ENCODE assay signal across 10 cellular contexts in the genomic region with DNA sequence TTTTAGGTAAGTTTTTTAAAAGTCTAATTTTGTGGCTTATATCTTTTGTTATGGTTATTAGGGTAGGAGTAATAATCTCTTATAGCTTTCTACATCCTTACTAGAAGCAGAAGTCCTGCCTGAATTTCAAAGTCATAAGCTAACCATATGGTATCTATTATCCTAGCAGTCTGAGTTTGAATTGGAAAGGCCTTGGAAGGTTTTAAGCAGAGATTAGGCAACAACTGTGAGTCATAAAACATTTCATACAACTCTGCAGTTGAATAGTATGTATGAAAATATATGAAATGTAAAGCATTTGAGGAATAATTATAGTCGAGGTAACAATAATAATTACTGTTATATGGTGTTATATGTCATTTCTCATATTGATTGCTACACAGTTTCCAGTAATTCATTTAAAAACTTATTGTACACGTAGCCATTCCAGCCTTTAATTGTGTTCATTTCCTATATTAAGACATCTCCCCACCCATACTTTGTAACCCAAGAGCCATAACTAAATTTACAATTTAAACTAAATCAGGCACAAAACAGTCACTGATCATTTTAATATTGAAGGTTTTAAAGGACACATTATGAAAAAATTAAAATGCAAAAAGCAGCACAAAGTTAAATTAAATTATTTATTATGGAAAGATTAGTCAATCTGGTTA.
DNase-seq lines count a peak whose midpoint lies in the region; ATAC-seq and TF ChIP-seq lines count a peak whose summit lies in the region.
"Had no signal": no experiment of that assay in that cellular context is flagged by ENCODE, and none has a peak within 500 bp of the region (broad histone marks: within the 10 kb centered on the region; RNA-seq: fewer than 3 reads in every experiment).

No MANE protein-coding gene starts in this region.

- H3K27ac ChIP-seq in colonic mucosa, result no peak overlapping the region

- H3K4me3 Mint-ChIP-seq in activated naive CD4-positive, alpha-beta T cell treated with anti-CD3 and anti-CD28 coated beads, Interleukin-2, amount 10 ng/mL, durations not matched to agents 7 days and 5 days, result no peak overlapping the region

- no peaks in the 10 kb centered on the region for H3K4me1 Mint-ChIP-seq in activated naive CD4-positive, alpha-beta T cell treated with anti-CD3 and anti-CD28 coated beads, Interleukin-2, amount 10 ng/mL, durations not matched to agents 7 days and 5 days

- TF ChIP-seq CTCF in epithelial cell of esophagus (IDR thresholded peaks at IDR 0.05; ENCODE audit: insufficient read depth, low read depth, low read length, missing control alignments) (no peak), colonic mucosa (IDR thresholded peaks at IDR 0.05) (no peak)

- peak; percentile 88 for ATAC-seq in sciatic nerve

- H3K27ac Mint-ChIP-seq in activated naive CD4-positive, alpha-beta T cell treated with anti-CD3 and anti-CD28 coated beads, Interleukin-2, amount 10 ng/mL, durations not matched to agents 7 days and 5 days, result no peak overlapping the region

- no peak overlapping the region for H3K9ac ChIP-seq in colonic mucosa (ENCODE audit: low read depth in 2 of 2, low read length in 2 of 2)

- DNase-seq in GM03348 (ENCODE audit: low spot score) (peak; percentile 69), NCI-H82 treated with DMSO at 0.1 percent for 48 hours (lab: John Stamatoyannopoulos, UW; ENCODE audit: unreplicated experiment) (peak; percentile 42), epithelial cell of esophagus (ENCODE audit: low read depth) (peak; percentile 73), sciatic nerve (ENCODE audit: low spot score) (no peak), colonic mucosa (no peak)
- no peak for DNase-seq in activated CD8-positive, alpha-beta memory T cell treated with anti-CD3 and anti-CD28 coated beads, Interleukin-2, amount 50 U/mL, for 48 hours
- no peak for DNase-seq in activated naive CD4-positive, alpha-beta T cell treated with anti-CD3 and anti-CD28 coated beads, Interleukin-2, amount 10 ng/mL, durations not matched to agents 7 days and 5 days
- DNase-seq: effector CD8-positive, alpha-beta T cell; midbrain; NCI-H2081 treated with DMSO at 0.1 percent for 48 hours had no signal

- no peaks in the 10 kb centered on the region for H3K27me3 ChIP-seq in colonic mucosa

- no peaks in the 10 kb centered on the region for H3K4me1 ChIP-seq in colonic mucosa

- H3K9me3 Mint-ChIP-seq in activated naive CD4-positive, alpha-beta T cell treated with anti-CD3 and anti-CD28 coated beads, Interleukin-2, amount 10 ng/mL, durations not matched to agents 7 days and 5 days, result no peaks in the 10 kb centered on the region

- no peaks in the 10 kb centered on the region for H3K9me3 ChIP-seq in colonic mucosa

- no peaks in the 10 kb centered on the region for H3K36me3 ChIP-seq in colonic mucosa

- H3K4me3 ChIP-seq in epithelial cell of esophagus (ENCODE audit: low read length) (no peak overlapping the region), colonic mucosa (no peak overlapping the region)

- intact Hi-C loops in sciatic nerve (cut with DNase I) (no loop called here), colonic mucosa (cut with DNase I) (no loop called here)

- no peaks in the 10 kb centered on the region for H3K27me3 Mint-ChIP-seq in activated naive CD4-positive, alpha-beta T cell treated with anti-CD3 and anti-CD28 coated beads, Interleukin-2, amount 10 ng/mL, durations not matched to agents 7 days and 5 days

- CTCF ChIA-PET in activated naive CD4-positive, alpha-beta T cell treated with anti-CD3 and anti-CD28 coated beads, Interleukin-2, amount 10 ng/mL, durations not matched to agents 7 days and 5 days (lab: Charles Lee), result no interaction called here

- H3K36me3 Mint-ChIP-seq in activated naive CD4-positive, alpha-beta T cell treated with anti-CD3 and anti-CD28 coated beads, Interleukin-2, amount 10 ng/mL, durations not matched to agents 7 days and 5 days, result peaks cover 4% of the 10 kb centered on the region

Comparison
In these comparisons a context has a peak if more than half of its experiments do, and no peak if none do; other contexts are left out.
1. DNase-seq: peak in GM03348 (single experiment), NCI-H82 treated with DMSO at 0.1 percent for 48 hours (single experiment) and epithelial cell of esophagus (single experiment); none in sciatic nerve (single experiment), activated CD8-positive, alpha-beta memory T cell treated with anti-CD3 and anti-CD28 coated beads, Interleukin-2, amount 50 U/mL, for 48 hours (single experiment), activated naive CD4-positive, alpha-beta T cell treated with anti-CD3 and anti-CD28 coated beads, Interleukin-2, amount 10 ng/mL, durations not matched to agents 7 days and 5 days (single experiment) and colonic mucosa (single experiment).